18 cellular contexts compared by ENCODE assay signal in the genomic region with DNA sequence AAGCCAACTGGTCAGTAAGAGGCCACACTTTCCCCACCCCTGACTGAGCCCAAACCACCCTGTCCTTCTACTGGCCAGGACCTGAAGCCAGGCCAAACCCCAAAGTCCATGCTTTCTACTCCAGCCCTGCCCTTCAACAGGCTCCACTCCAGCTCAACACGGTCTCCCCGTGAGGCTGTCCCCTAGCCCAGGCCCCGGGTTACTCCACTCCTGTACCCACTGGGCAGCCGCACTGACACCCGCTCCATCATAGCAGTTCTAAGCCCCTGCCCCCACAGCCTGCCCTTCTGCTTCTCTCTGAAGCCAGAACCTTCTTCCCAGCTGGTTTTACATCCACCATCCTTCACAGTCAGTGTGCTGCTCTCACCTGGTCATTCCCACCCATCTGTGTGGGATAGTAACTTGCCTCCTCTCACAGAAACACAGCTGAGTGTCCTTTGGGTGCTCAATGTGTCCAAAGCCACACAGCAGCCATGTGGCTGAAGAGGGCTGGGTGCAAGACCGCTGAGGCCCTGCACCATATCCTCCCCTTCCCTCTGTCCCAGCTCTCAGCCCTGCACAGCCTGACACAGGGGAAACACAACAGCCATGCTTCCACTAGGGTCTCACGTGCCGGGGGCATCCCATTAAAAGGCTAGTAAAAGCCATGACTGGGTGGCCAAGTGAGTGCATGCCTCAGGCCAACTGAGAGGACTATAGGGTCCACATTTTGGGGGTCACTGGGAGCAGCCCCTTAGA. TPM values are rescaled to one million over a fixed set of nuclear protein-coding genes. Genes with fewer than 3 reads are reported as not detected.
A peak's percentile ranks its signal among the peaks of the same experiment; 100 is the strongest.
DNase-seq lines count a peak whose midpoint lies in the region; ATAC-seq and TF ChIP-seq lines count a peak whose summit lies in the region.
"Had no signal": no experiment of that assay in that cellular context is flagged by ENCODE, and none has a peak within 500 bp of the region (broad histone marks: within the 10 kb centered on the region; RNA-seq: fewer than 3 reads in every experiment).

No MANE protein-coding gene starts in this region.

- H3K23ac ChIP-seq in mesenchymal stem cell (ENCODE audit: low read length in 2 of 2), result no peak overlapping the region

- no peak overlapping the region for H3K14ac ChIP-seq in mesenchymal stem cell (ENCODE audit: low read length in 2 of 2)

- POLR2A ChIA-PET in activated B cell treated with CpG ODN at 0.5 μM for 24 hours (lab: Charles Lee) (no interaction called here), SK-N-SH (lab: Yijun Ruan, JAX) (no interaction called here)

- no peaks in the 10 kb centered on the region for H3K79me2 ChIP-seq in SK-N-SH (ENCODE audit: insufficient read depth)

- H2BK15ac ChIP-seq in mesenchymal stem cell (ENCODE audit: low read depth, poor library complexity, severe bottlenecking), result no peak overlapping the region

- H4K8ac ChIP-seq in mesenchymal stem cell (ENCODE audit: low read length), result no peak overlapping the region

- 94% methylated on average over 8 of the region's 8 CpGs for WGBS in mesenchymal stem cell
- WGBS in SK-N-SH (ENCODE audit: low lambda C conversion rate), result 85% methylated on average over 6 of the region's 8 CpGs

- H3K27me3 ChIP-seq in mesenchymal stem cell (ENCODE audit: control insufficient read depth in 1 of 2, insufficient read depth in 1 of 2, low read length in 2 of 2), result no peaks in the 10 kb centered on the region
- H3K27me3 ChIP-seq in SK-N-SH (ENCODE audit: insufficient read depth), result no peaks in the 10 kb centered on the region
- H3K27me3 ChIP-seq: upper lobe of right lung had no signal

- no peak overlapping the region for H2AK5ac ChIP-seq in mesenchymal stem cell (ENCODE audit: low read length, severe bottlenecking)

- no peak overlapping the region for H2BK120ac ChIP-seq in mesenchymal stem cell (ENCODE audit: low read depth, low read length)

- intact Hi-C loops in activated B cell treated with CpG ODN at 0.5 μM for 24 hours (cut with micrococcal nuclease), result no loop called here

- H4K20me1 ChIP-seq in SK-N-SH (ENCODE audit: insufficient read depth), result peaks cover 32% of the 10 kb centered on the region

- no peak for ATAC-seq in activated B cell treated with CpG ODN at 0.5 μM for 24 hours (ENCODE audit: low read depth)
- ATAC-seq in HG03139 (IDR thresholded peaks at IDR 0.05; ENCODE audit: unreplicated experiment), result no peak
- no peak for ATAC-seq in GM21619 (IDR thresholded peaks at IDR 0.05; ENCODE audit: unreplicated experiment)
- ATAC-seq: upper lobe of right lung had no signal

- H3K4me2 ChIP-seq in mesenchymal stem cell (ENCODE audit: low read length, poor library complexity, severe bottlenecking), result no peak overlapping the region
- no peak overlapping the region for H3K4me2 ChIP-seq in SK-N-SH

- H3K27ac ChIP-seq in mesenchymal stem cell (ENCODE audit: low read length, poor library complexity, severe bottlenecking) (no peak overlapping the region), SK-N-SH (ENCODE audit: low read depth in 2 of 2, low read length in 1 of 2) (no peak overlapping the region)
- H3K27ac ChIP-seq: coronary artery, SK-N-MC, upper lobe of right lung had no signal

- CTCF ChIA-PET in activated B cell treated with CpG ODN at 0.5 μM for 24 hours (lab: Charles Lee), result no interaction called here
- CTCF ChIA-PET in SK-N-SH (lab: Yijun Ruan, JAX), result interaction anchor here (1.2 kb wide), 1 partner anchor 428 kb away, joined by 3 read pairs; no protein-coding TSS in a partner anchor

- peaks cover 31% of the 10 kb centered on the region for H3K4me1 ChIP-seq in mesenchymal stem cell (ENCODE audit: control insufficient read depth, insufficient read depth, low read depth, low read length)
- H3K4me1 ChIP-seq in SK-N-SH (ENCODE audit: control insufficient read depth in 1 of 2, insufficient read depth in 2 of 2, low read depth in 1 of 2, low read length in 1 of 2), result peaks cover 13 to 69% of the 10 kb centered on the region in 2 experiments; a peak in 3 of 4 replicates

- H3K4me1 Mint-ChIP-seq in activated naive CD8-positive, alpha-beta T cell (ENCODE audit: low read depth), result no peaks in the 10 kb centered on the region
- H3K4me1 Mint-ChIP-seq in activated naive CD8-positive, alpha-beta T cell treated with anti-CD3 and anti-CD28 coated beads for 36 hours, result no peaks in the 10 kb centered on the region
- H3K4me1 Mint-ChIP-seq in activated B cell treated with CpG ODN at 0.5 μM for 24 hours, result no peaks in the 10 kb centered on the region

- no peak overlapping the region for H3K4me3 Mint-ChIP-seq in activated naive CD8-positive, alpha-beta T cell
- H3K4me3 Mint-ChIP-seq in activated naive CD8-positive, alpha-beta T cell treated with anti-CD3 and anti-CD28 coated beads for 36 hours, result no peak overlapping the region
- no peak overlapping the region for H3K4me3 Mint-ChIP-seq in activated B cell treated with CpG ODN at 0.5 μM for 24 hours
- H3K4me3 Mint-ChIP-seq: endodermal cell had no signal

- TF ChIP-seq EP300 in SK-N-SH (IDR thresholded peaks at IDR 0.05; ENCODE audit: borderline replicate concordance in 1 of 2, low read depth in 1 of 2, low read length in 1 of 2), result no peak

- H2AFZ ChIP-seq in mesenchymal stem cell (ENCODE audit: low read depth, low read length) (no peak overlapping the region), SK-N-SH (ENCODE audit: low read depth) (no peak overlapping the region)

- no peak overlapping the region for H2BK5ac ChIP-seq in mesenchymal stem cell (ENCODE audit: low read depth, low read length, poor library complexity, severe bottlenecking)

- no peak overlapping the region for H3K18ac ChIP-seq in mesenchymal stem cell (ENCODE audit: low read depth in 1 of 2, low read length in 2 of 2)

- H3K9me2 ChIP-seq in SK-N-SH, result no peaks in the 10 kb centered on the region

- DNase-seq in activated naive CD8-positive, alpha-beta T cell treated with anti-CD3 and anti-CD28 coated beads for 36 hours, result no peak
- DNase-seq in activated B cell treated with CpG ODN at 0.5 μM for 24 hours (no peak), mesenchymal stem cell (no peak), SK-N-SH (no peak)
- DNase-seq: activated CD4-positive, alpha-beta T cell treated with anti-CD3 and anti-CD28 coated beads, Interleukin-2, amount 50 U/mL, for 48 hours; DMS 273 treated with DMSO at 0.1 percent for 48 hours; endodermal cell; H7; mammary epithelial cell; NCI-H1436; NCI-H510A; stimulated activated CD4-positive, alpha-beta T cell treated with anti-CD3 and anti-CD28 coated beads, Interleukin-4, amount 100 ng/mL, for 24 hours; upper lobe of right lung had no signal

- H3K36me3 Mint-ChIP-seq in activated naive CD8-positive, alpha-beta T cell, result no peaks in the 10 kb centered on the region
- H3K36me3 Mint-ChIP-seq in activated naive CD8-positive, alpha-beta T cell treated with anti-CD3 and anti-CD28 coated beads for 36 hours, result peaks cover 20% of the 10 kb centered on the region
- H3K36me3 Mint-ChIP-seq in activated B cell treated with CpG ODN at 0.5 μM for 24 hours (ENCODE audit: low read depth), result peaks cover 89% of the 10 kb centered on the region

- H3K4ac ChIP-seq in mesenchymal stem cell (ENCODE audit: low read depth in 1 of 2, low read length in 2 of 2), result no peak overlapping the region

- H3K4me3 ChIP-seq in mesenchymal stem cell (ENCODE audit: insufficient read depth in 1 of 2, low read depth in 1 of 2, low read length in 2 of 2), result no peak overlapping the region
- no peak overlapping the region for H3K4me3 ChIP-seq in SK-N-SH (ENCODE audit: low read depth in 2 of 2, low read length in 1 of 2)
- H3K4me3 ChIP-seq: coronary artery, SK-N-MC, upper lobe of right lung had no signal

- peak overlapping the region; percentile 16 for H3K27ac Mint-ChIP-seq in activated naive CD8-positive, alpha-beta T cell
- no peak overlapping the region for H3K27ac Mint-ChIP-seq in activated naive CD8-positive, alpha-beta T cell treated with anti-CD3 and anti-CD28 coated beads for 36 hours
- peak overlapping the region; percentile 5 for H3K27ac Mint-ChIP-seq in activated B cell treated with CpG ODN at 0.5 μM for 24 hours

- H3K27me3 Mint-ChIP-seq in activated naive CD8-positive, alpha-beta T cell, result no peaks in the 10 kb centered on the region
- no peaks in the 10 kb centered on the region for H3K27me3 Mint-ChIP-seq in activated naive CD8-positive, alpha-beta T cell treated with anti-CD3 and anti-CD28 coated beads for 36 hours
- no peaks in the 10 kb centered on the region for H3K27me3 Mint-ChIP-seq in activated B cell treated with CpG ODN at 0.5 μM for 24 hours

- no peak for TF ChIP-seq RAD21 in SK-N-SH (IDR thresholded peaks at IDR 0.05; ENCODE audit: low read length)

- no peaks in the 10 kb centered on the region for H3K9me3 Mint-ChIP-seq in activated naive CD8-positive, alpha-beta T cell (ENCODE audit: low read depth)
- H3K9me3 Mint-ChIP-seq in activated naive CD8-positive, alpha-beta T cell treated with anti-CD3 and anti-CD28 coated beads for 36 hours, result no peaks in the 10 kb centered on the region
- no peaks in the 10 kb centered on the region for H3K9me3 Mint-ChIP-seq in activated B cell treated with CpG ODN at 0.5 μM for 24 hours
- H3K9me3 Mint-ChIP-seq: endodermal cell had no signal

- peaks cover 90 to 92% of the 10 kb centered on the region in 2 experiments for H3K36me3 ChIP-seq in mesenchymal stem cell (ENCODE audit: control insufficient read depth in 1 of 2, insufficient read depth in 2 of 2, low read depth in 1 of 2, low read length in 2 of 2)
- H3K36me3 ChIP-seq in SK-N-SH (replicated peaks in 1 of 2; ENCODE audit: control insufficient read depth in 1 of 2, insufficient read depth in 2 of 2, low read length in 1 of 2), result peaks cover 20 to 44% of the 10 kb centered on the region in 2 experiments

- H3K79me1 ChIP-seq in mesenchymal stem cell (replicated peaks; ENCODE audit: low read length, poor library complexity, severe bottlenecking), result peaks cover 8% of the 10 kb centered on the region

- peak overlapping the region; percentile 2 for H4K91ac ChIP-seq in mesenchymal stem cell (ENCODE audit: low read length)

- peaks cover 7% of the 10 kb centered on the region for H3F3A ChIP-seq in SK-N-SH (replicated peaks; ENCODE audit: insufficient read depth)

- H3K9me3 ChIP-seq in mesenchymal stem cell (ENCODE audit: control insufficient read depth, low read length), result no peaks in the 10 kb centered on the region
- H3K9me3 ChIP-seq in SK-N-SH, result no peaks in the 10 kb centered on the region
- H3K9me3 ChIP-seq: upper lobe of right lung had no signal

- TF ChIP-seq CTCF in activated B cell treated with CpG ODN at 0.5 μM for 24 hours (IDR thresholded peaks at IDR 0.05), result no peak
- no peak for TF ChIP-seq CTCF in SK-N-SH (IDR thresholded peaks at IDR 0.05)

- H3K9ac ChIP-seq in mesenchymal stem cell (ENCODE audit: low read length) (no peak overlapping the region), SK-N-SH (no peak overlapping the region)

- no peak overlapping the region for H2BK12ac ChIP-seq in mesenchymal stem cell (ENCODE audit: low read length in 2 of 2)

TF ChIP-seq in SK-N-SH, 30 proteins besides CTCF, POLR2A, EP300 and RAD21 (continues in another document):
- TF ChIP-seq TEAD4 (IDR thresholded peaks at IDR 0.05; ENCODE audit: borderline replicate concordance, insufficient read depth), result no peak

RNA-seq across cellular contexts. Expression of a gene that starts 38.1 kb away (rescaled TPM):
- 10 to 100 TPM; 70.8 to 71.6 TPM for total RNA-seq in activated naive CD8-positive, alpha-beta T cell treated with anti-CD3 and anti-CD28 coated beads for 36 hours
- total RNA-seq in activated B cell treated with CpG ODN at 0.5 μM for 24 hours, result 106 and 110 TPM in 2 replicates
- polyA plus RNA-seq in mesenchymal stem cell (2013, experiment 1 of 2), result 42.9 TPM
- 39.2 TPM for polyA plus RNA-seq in mesenchymal stem cell (2013, experiment 2 of 2)
- polyA plus RNA-seq in SK-N-SH (2012; rRNA removed), result 8.4 and 14.7 TPM in 2 replicates
- 6.1 and 8.4 TPM in 2 replicates for polyA plus RNA-seq in SK-N-SH (2012; cell fraction: cytosol; rRNA removed)
- polyA plus RNA-seq in SK-N-SH (2012; cell fraction: nucleus; rRNA removed), result 42.8 and 50.1 TPM in 2 replicates
